In the genomic region with DNA sequence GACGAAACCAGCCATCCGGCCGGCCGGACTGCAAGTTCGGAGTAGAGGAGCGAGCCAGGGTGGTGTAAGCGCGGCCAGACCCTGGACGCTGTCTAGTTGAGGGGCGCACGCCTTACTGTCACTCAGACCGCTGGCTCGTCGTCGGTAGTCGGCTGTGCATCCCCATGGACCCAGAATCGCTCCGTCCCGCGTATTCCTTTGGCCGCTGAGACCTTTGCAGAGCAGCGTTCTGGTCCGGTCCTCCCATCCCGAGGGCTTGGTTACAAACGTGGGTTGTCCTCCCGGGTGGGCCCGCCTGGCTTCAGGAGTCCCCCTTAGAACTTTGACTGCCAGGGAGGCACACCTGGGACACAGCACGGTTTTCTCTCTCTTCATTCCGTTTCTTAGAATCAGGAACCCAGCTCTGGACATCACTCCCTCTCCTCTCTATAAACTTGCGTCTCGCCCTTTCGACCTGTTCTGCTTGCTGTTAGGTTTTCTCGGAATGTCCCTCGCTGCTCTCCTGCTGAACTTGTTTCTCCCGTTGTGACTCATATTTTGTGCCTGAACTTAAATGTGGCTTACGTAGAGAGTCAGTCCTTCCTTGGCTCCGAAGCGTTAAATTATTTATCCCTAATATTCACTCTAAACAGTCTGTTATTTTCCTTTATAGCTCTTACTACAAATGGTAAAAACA, we compare ENCODE assay signal across 8 cellular contexts. TPM values are rescaled to one million over a fixed set of nuclear protein-coding genes. Genes with fewer than 3 reads are reported as not detected.
DNase-seq lines count a peak whose midpoint lies in the region; ATAC-seq, FAIRE-seq and TF ChIP-seq lines count a peak whose summit lies in the region.

No MANE protein-coding gene starts in this region.

- POLR2A ChIA-PET in endothelial cell of umbilical vein (lab: Charles Lee) = interaction anchor here (1.0 to 1.5 kb wide), 3 partner anchors 9 to 161 kb away, joined by 4 to 14 read pairs (median 6); no protein-coding TSS in a partner anchor

- ATAC-seq in GM18909 (IDR thresholded peaks at IDR 0.05; ENCODE audit: poor library complexity, unreplicated experiment) (peak; percentile 50), HG03095 (IDR thresholded peaks at IDR 0.05; ENCODE audit: unreplicated experiment) (peak; percentile 32), naive B cell (ENCODE audit: low read depth in 2 of 2) (peak; percentile 3 to 7)

- H2AFZ ChIP-seq in endothelial cell of umbilical vein (ENCODE audit: low read depth, low read length) = peak overlapping the region; percentile 93

- peak; percentile 68 for FAIRE-seq in endothelial cell of umbilical vein (lab: Jason Lieb, UNC)

- H3K4me2 ChIP-seq in BLaER1 treated with 17β-estradiol and CSF1 and Interleukin-3, amounts not matched to agents 10 nM and 100 nM = peak overlapping the region; percentile 81 to 98 (median 91)
- H3K4me2 ChIP-seq in endothelial cell of umbilical vein (ENCODE audit: insufficient read depth, low read length) = peak overlapping the region; percentile 88

- CTCF ChIA-PET in endothelial cell of umbilical vein (lab: Charles Lee) = interaction anchor here (0.8 to 2.9 kb wide), 12 partner anchors 10 to 226 kb away, joined by 3 to 21 read pairs (median 5); no protein-coding TSS in a partner anchor

- peak overlapping the region in 5 of 6 donors; percentile 81 to 98 (median 91) for H3K27ac Mint-ChIP-seq in naive B cell

- H3K4me3 ChIP-seq in BLaER1 treated with 17β-estradiol and CSF1 and Interleukin-3, amounts not matched to agents 10 nM and 100 nM = peak overlapping the region; percentile 78 to 99 (median 91)
- peak overlapping the region; percentile 45 to 96 (median 95) for H3K4me3 ChIP-seq in endothelial cell of umbilical vein (replicated peaks in 1 of 3; ENCODE audit: insufficient read depth in 1 of 3, low read depth in 1 of 3, low read length in 3 of 3)

- no peaks in the 10 kb centered on the region for H3K9me3 Mint-ChIP-seq in naive B cell

- intact Hi-C loops in endothelial cell of umbilical vein (cut with micrococcal nuclease) = loop anchor here (2.0 kb wide), 1 partner anchor 64 kb away; the partner anchor contains the start of gene TBC1D1

- H3K4me1 ChIP-seq in BLaER1 treated with 17β-estradiol and CSF1 and Interleukin-3, amounts not matched to agents 10 nM and 100 nM = peaks cover 25 to 41% (median 33%) of the 10 kb centered on the region in 10 experiments
- peaks cover 19% of the 10 kb centered on the region for H3K4me1 ChIP-seq in endothelial cell of umbilical vein (ENCODE audit: control insufficient read depth, extremely low read depth, insufficient read depth, low read length)

- no peaks in the 10 kb centered on the region for H3K27me3 Mint-ChIP-seq in naive B cell

- H3K9me1 ChIP-seq in endothelial cell of umbilical vein (replicated peaks; ENCODE audit: control insufficient read depth, extremely low read depth, insufficient read depth, low read length) = no peaks in the 10 kb centered on the region

- peaks cover 19 to 22% of the 10 kb centered on the region in 2 donors for H3K36me3 Mint-ChIP-seq in naive B cell

- H3K4me3 Mint-ChIP-seq in naive B cell = peak overlapping the region; percentile 91 to 100 (median 98)

- peak; percentile 23 for DNase-seq in SW480 (ENCODE audit: low spot score)
- DNase-seq in endothelial cell of umbilical vein (ENCODE audit: low read depth, low spot score) = peak; percentile 71
- DNase-seq in naive B cell = no peak
- DNase-seq in DMS79 treated with DMSO at 0.1 percent for 48 hours (lab: John Stamatoyannopoulos, UW) = no peak
- no peak for DNase-seq in middle frontal gyrus (ENCODE audit: extremely low spot score, low spot score)

- dilution Hi-C loops in endothelial cell of umbilical vein (cut with MboI; ENCODE audit: extremely low pct_ligation_motif_present, low sequenced_read_pairs) = no loop called here

- no peaks in the 10 kb centered on the region for H3K27me3 ChIP-seq in BLaER1 treated with 17β-estradiol and CSF1 and Interleukin-3, amounts not matched to agents 10 nM and 100 nM
- H3K27me3 ChIP-seq in endothelial cell of umbilical vein (ENCODE audit: control insufficient read depth in 2 of 2, insufficient read depth in 2 of 2, low read length in 2 of 2) = no peaks in the 10 kb centered on the region

- peaks cover 28% of the 10 kb centered on the region for H3K79me2 ChIP-seq in endothelial cell of umbilical vein (ENCODE audit: control insufficient read depth, insufficient read depth, low read length)

- no peak for TF ChIP-seq CTCF in endothelial cell of umbilical vein (IDR thresholded peaks at IDR 0.05; ENCODE audit: extremely low read depth in 1 of 2, insufficient read depth in 1 of 2, low read depth in 1 of 2, low read length in 2 of 2)

- no peak for TF ChIP-seq POLR2A in endothelial cell of umbilical vein (IDR thresholded peaks at IDR 0.05; ENCODE audit: low read depth, low read length)

- H3K9ac ChIP-seq in BLaER1 treated with 17β-estradiol and CSF1 and Interleukin-3, amounts not matched to agents 10 nM and 100 nM = peak overlapping the region; percentile 78 to 89 (median 85)
- H3K9ac ChIP-seq in endothelial cell of umbilical vein (replicated peaks; ENCODE audit: extremely low read depth, insufficient read depth, low read length) = peak overlapping the region; percentile 74

- H3K36me3 ChIP-seq in BLaER1 treated with 17β-estradiol and CSF1 and Interleukin-3, amounts not matched to agents 10 nM and 100 nM = peaks cover 24 to 30% (median 24%) of the 10 kb centered on the region in 11 experiments
- peaks cover 3 to 6% of the 10 kb centered on the region in 2 experiments for H3K36me3 ChIP-seq in endothelial cell of umbilical vein (ENCODE audit: control insufficient read depth in 2 of 2, extremely low read depth in 1 of 2, insufficient read depth in 2 of 2, low read length in 2 of 2)

- peaks cover 0 to 15% (median 0%) of the 10 kb centered on the region in 11 experiments; a peak in 5 of 22 replicates for H4K20me1 ChIP-seq in BLaER1 treated with 17β-estradiol and CSF1 and Interleukin-3, amounts not matched to agents 10 nM and 100 nM
- H4K20me1 ChIP-seq in endothelial cell of umbilical vein (replicated peaks; ENCODE audit: control insufficient read depth, extremely low read depth, insufficient read depth, low read length) = no peaks in the 10 kb centered on the region

- H3K9me3 ChIP-seq in BLaER1 treated with 17β-estradiol and CSF1 and Interleukin-3, amounts not matched to agents 10 nM and 100 nM (replicated peaks in 1 of 11) = no peaks in the 10 kb centered on the region
- no peaks in the 10 kb centered on the region for H3K9me3 ChIP-seq in endothelial cell of umbilical vein (replicated peaks; ENCODE audit: control insufficient read depth, insufficient read depth, low read length)

- no TSS peak for BruUV-seq in endothelial cell of umbilical vein (replicated peaks; lab: Mats Ljungman, UMichigan)

- peak overlapping the region in 10 of 11 experiments; percentile 55 to 85 (median 80); a peak in 20 of 22 replicates for H3K27ac ChIP-seq in BLaER1 treated with 17β-estradiol and CSF1 and Interleukin-3, amounts not matched to agents 10 nM and 100 nM
- H3K27ac ChIP-seq in endothelial cell of umbilical vein (ENCODE audit: insufficient read depth, low read depth, low read length) = peak overlapping the region; percentile 56

- peaks cover 29 to 41% (median 37%) of the 10 kb centered on the region in 3 donors for H3K4me1 Mint-ChIP-seq in naive B cell

TF ChIP-seq in endothelial cell of umbilical vein, 7 proteins besides CTCF, POLR2A, EP300 and RAD21:
- TF ChIP-seq JUN (IDR thresholded peaks at IDR 0.05; ENCODE audit: borderline replicate concordance, insufficient read depth, insufficient read length, low read depth) (peak; percentile 15), POLR2AphosphoS5 (IDR thresholded peaks at IDR 0.05; ENCODE audit: insufficient read depth, low read depth, low read length) (no peak), EZH2 (IDR thresholded peaks at IDR 0.05; ENCODE audit: borderline replicate concordance, low read depth, low read length, severe bottlenecking) (no peak), GATA2 (IDR thresholded peaks at IDR 0.05; ENCODE audit: insufficient read depth, insufficient read length, low read depth, low read length) (no peak), FOS (IDR thresholded peaks at IDR 0.05; ENCODE audit: borderline replicate concordance, insufficient read depth, low read length) (no peak), MYC (IDR thresholded peaks at IDR 0.05; ENCODE audit: low read depth, low read length) (no peak)
- TF ChIP-seq, protein P1, sequence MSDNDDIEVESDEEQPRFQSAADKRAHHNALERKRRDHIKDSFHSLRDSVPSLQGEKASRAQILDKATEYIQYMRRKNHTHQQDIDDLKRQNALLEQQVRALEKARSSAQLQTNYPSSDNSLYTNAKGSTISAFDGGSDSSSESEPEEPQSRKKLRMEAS (IDR thresholded peaks at IDR 0.05; ENCODE audit: insufficient read depth, insufficient read length) = no peak

RNA-seq across cellular contexts. Expression of gene PGM2, which starts 0.7 kb away (rescaled TPM):
- total RNA-seq in endothelial cell of umbilical vein = 45.8 and 53.9 TPM in 2 replicates
- polyA plus RNA-seq in endothelial cell of umbilical vein (11.2 and 17.9 TPM in 2 replicates), naive B cell (ENCODE audit: low read depth in 6 of 6) (10 to 100 TPM; 10.5 to 19.8 (median 17.4) TPM)
- polyA plus RNA-seq in endothelial cell of umbilical vein (2011; cell fraction: cytosol; rRNA removed) = 23.1 and 24.8 TPM in 2 replicates
- polyA plus RNA-seq in endothelial cell of umbilical vein (2011; cell fraction: nucleus; rRNA removed) = 42.4 and 43.4 TPM in 2 replicates
- polyA plus RNA-seq in endothelial cell of umbilical vein (2012) = 35.0 and 48.9 TPM in 2 replicates
- polyA minus RNA-seq in endothelial cell of umbilical vein = 17.2 and 19.2 TPM in 2 replicates
- 13.5 TPM for polyA minus RNA-seq in endothelial cell of umbilical vein (2011; cell fraction: cytosol; rRNA and poly(A)+ RNA removed)
- polyA minus RNA-seq in endothelial cell of umbilical vein (2011; cell fraction: nucleus; rRNA and poly(A)+ RNA removed) = 16.8 and 17.5 TPM in 2 replicates

Comparison
In these comparisons a context has a peak if more than half of its experiments do, and no peak if none do; other contexts are left out.
1. DNase-seq: peak in SW480 (single experiment) and endothelial cell of umbilical vein (single experiment); none in naive B cell (single experiment), DMS79 treated with DMSO at 0.1 percent for 48 hours (single experiment) and middle frontal gyrus (single experiment).
2. Peak in every context shown above with its lines, with median percentiles within 50 percentile points of each other: ATAC-seq.